1 cellular context compared by ENCODE assay signal in the genomic region with DNA sequence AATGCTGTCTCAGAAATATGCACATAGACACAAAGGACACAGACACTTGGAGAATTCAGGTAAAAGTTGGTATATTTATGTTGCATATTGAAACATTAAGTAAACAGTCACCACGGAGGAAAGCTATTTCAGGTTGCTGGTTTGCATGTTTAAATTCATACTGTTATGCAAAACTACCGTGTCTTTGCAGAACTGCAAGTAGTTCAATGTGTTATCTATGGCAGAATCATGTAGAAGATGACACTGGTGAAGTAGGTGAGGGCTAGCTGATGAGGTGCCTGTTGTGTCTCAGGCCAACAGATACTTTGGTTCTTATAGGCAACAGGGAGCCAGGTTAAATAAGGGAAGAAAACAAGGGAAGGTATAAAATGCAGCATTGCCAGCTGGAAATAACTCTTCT.
TF ChIP-seq lines count a peak whose summit lies in the region.

No MANE protein-coding gene starts in this region.

TF ChIP-seq in GM23338, 12 proteins besides CTCF, POLR2A, EP300 and RAD21 (continued from another document):
- TF ChIP-seq ZNF331 (CRISPR knock-in tag; IDR thresholded peaks at IDR 0.05; ENCODE audit: low read depth) (no peak), EZH2phosphoT487 (IDR thresholded peaks at IDR 0.05; ENCODE audit: unreplicated experiment) (no peak)
